In genomic region chr13:46101002-46101401, GRCh38 we compare ENCODE assay signal across 30 cellular contexts. TPM values are rescaled to one million over a fixed set of nuclear protein-coding genes. Genes with fewer than 3 reads are reported as not detected.
"Had no signal": no experiment of that assay in that cellular context is flagged by ENCODE, and none has a peak within 500 bp of the region (broad histone marks: within the 10 kb centered on the region; RNA-seq: fewer than 3 reads in every experiment).

No MANE protein-coding gene starts in this region.

- H3K27ac ChIP-seq: coronary artery, gastrocnemius medialis, neural progenitor cell, thyroid gland had no signal

- H3K4me1 ChIP-seq: neural progenitor cell, thyroid gland had no signal

- H3K27me3 ChIP-seq: body of pancreas, gastrocnemius medialis, neural progenitor cell, thyroid gland had no signal

- H3K4me2 ChIP-seq: neural progenitor cell had no signal

- H3K36me3 ChIP-seq: gastrocnemius medialis, neural progenitor cell, thyroid gland had no signal

- ATAC-seq: activated CD8-positive, alpha-beta memory T cell treated with anti-CD3 and anti-CD28 coated beads, Interleukin-2, amount 10 ng/mL, durations not matched to agents 7 days and 5 days; activated T-helper 17 cell treated with anti-CD3 and anti-CD28 coated beads, Interleukin-2, amount 50 U/mL, for 72 hours; body of pancreas; gastrocnemius medialis; left ventricle myocardium superior; mucosa of descending colon had no signal

- H3K9ac ChIP-seq: neural progenitor cell had no signal

- H3K9me3 ChIP-seq: body of pancreas, gastrocnemius medialis, mucosa of descending colon, thyroid gland had no signal

- H3K4me3 ChIP-seq: body of pancreas, coronary artery, gastrocnemius medialis, mucosa of descending colon, neural progenitor cell, thyroid gland had no signal

- FAIRE-seq: endometrium, kidney, TTC549, urothelium cell line had no signal

- H2AFZ ChIP-seq: neural progenitor cell had no signal

- DNase-seq: activated CD4-positive, alpha-beta memory T cell treated with anti-CD3 and anti-CD28 coated beads, Interleukin-2, amount 10 ng/mL, durations not matched to agents 7 days and 5 days; activated CD4-positive, alpha-beta T cell treated with anti-CD3 and anti-CD28 coated beads for 48 hours; activated CD4-positive, CD25-positive, alpha-beta regulatory T cell; activated CD8-positive, alpha-beta memory T cell treated with anti-CD3 and anti-CD28 coated beads, Interleukin-2, amount 10 ng/mL, durations not matched to agents 7 days and 5 days; activated naive CD4-positive, alpha-beta T cell treated with Interleukin-2 at 50 U/mL for 16 hours; activated naive CD8-positive, alpha-beta T cell treated with anti-CD3 and anti-CD28 coated beads, Interleukin-2, amount 10 ng/mL, durations not matched to agents 7 days and 5 days; amygdala; body of pancreas; gastrocnemius medialis; head of caudate nucleus; kidney; left ventricle myocardium superior; mesenchymal stem cell; mucosa of descending colon; naive B cell; stimulated activated CD4-positive, alpha-beta T cell treated with anti-CD3 and anti-CD28 coated beads, Interleukin-12 subunit alpha, Interleukin-12 subunit beta, amount 100 ng/mL, for 4 hours; stimulated activated CD4-positive, alpha-beta T cell treated with anti-CD3 and anti-CD28 coated beads, Interleukin-1b, Interleukin-23, amount 100 ng/mL, for 48 hours; stimulated activated CD8-positive, alpha-beta memory T cell treated with anti-CD3 and anti-CD28 coated beads, Interleukin-4, amount 100 ng/mL, for 48 hours; stimulated activated naive CD4-positive, alpha-beta T cell; thyroid gland had no signal

RNA-seq across cellular contexts. Expression of gene CPB2, which starts 3.8 kb away (rescaled TPM):
- total RNA-seq: activated CD4-positive, alpha-beta memory T cell treated with anti-CD3 and anti-CD28 coated beads, Interleukin-2, amount 10 ng/mL, durations not matched to agents 7 days and 5 days; activated CD8-positive, alpha-beta memory T cell treated with anti-CD3 and anti-CD28 coated beads, Interleukin-2, amount 10 ng/mL, durations not matched to agents 7 days and 5 days; activated naive CD8-positive, alpha-beta T cell treated with anti-CD3 and anti-CD28 coated beads, Interleukin-2, amount 10 ng/mL, durations not matched to agents 7 days and 5 days; activated T-helper 17 cell treated with anti-CD3 and anti-CD28 coated beads, Interleukin-2, amount 50 U/mL, for 72 hours; cardiac septum; kidney; left ventricle myocardium superior; mucosa of descending colon; osteoblast; progenitor cell of endocrine pancreas had no signal
- polyA plus RNA-seq: esophagus had no signal
